In genomic region chr7:105269397-105269796, GRCh38 we compare ENCODE assay signal across 1 cellular context.
TF ChIP-seq lines count a peak whose summit lies in the region.

No MANE protein-coding gene starts in this region.

TF ChIP-seq in HCT116, 20 proteins besides CTCF, POLR2A, EP300 and RAD21 (continued from another document):
- TF ChIP-seq ZNF274 (IDR thresholded peaks at IDR 0.05; ENCODE audit: low read depth, low read length) = no peak
